In the genomic region with DNA sequence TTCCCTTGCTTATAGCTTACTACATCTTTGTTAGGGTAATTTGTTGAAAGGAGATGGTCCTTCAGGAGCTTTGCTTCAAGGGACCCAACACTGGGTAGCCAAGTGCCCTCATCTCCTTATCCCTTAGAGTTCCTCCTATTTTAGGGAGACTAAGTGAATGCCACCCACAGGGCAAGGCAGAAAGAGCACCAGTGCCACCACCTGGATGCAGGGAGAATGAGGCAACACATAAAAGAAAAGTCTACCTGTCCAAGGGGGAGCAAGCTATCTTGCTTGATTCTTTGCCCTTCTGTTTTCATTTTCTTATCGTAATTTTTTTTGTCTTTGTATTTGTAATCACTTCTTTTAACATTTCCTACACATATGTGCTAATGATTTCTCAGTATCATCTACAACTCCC, we compare ENCODE assay signal across 9 cellular contexts.
A peak's percentile ranks its signal among the peaks of the same experiment; 100 is the strongest.
DNase-seq lines count a peak whose midpoint lies in the region; ATAC-seq, FAIRE-seq and TF ChIP-seq lines count a peak whose summit lies in the region.
"Had no signal": no experiment of that assay in that cellular context is flagged by ENCODE, and none has a peak within 500 bp of the region (broad histone marks: within the 10 kb centered on the region; RNA-seq: fewer than 3 reads in every experiment).

No MANE protein-coding gene starts in this region.

- H3K4me1 Mint-ChIP-seq in neural crest cell, result no peaks in the 10 kb centered on the region
- no peaks in the 10 kb centered on the region for H3K4me1 Mint-ChIP-seq in T-helper 17 cell
- H3K4me1 Mint-ChIP-seq in activated T-helper 17 cell treated with anti-CD3 and anti-CD28 coated beads, Interleukin-2, amount 50 U/mL, for 72 hours, result no peaks in the 10 kb centered on the region

- H3K4me3 Mint-ChIP-seq in neural crest cell (no peak overlapping the region), T-helper 17 cell (no peak overlapping the region)
- H3K4me3 Mint-ChIP-seq in activated T-helper 17 cell treated with anti-CD3 and anti-CD28 coated beads, Interleukin-2, amount 50 U/mL, for 72 hours, result no peak overlapping the region

- WGBS in small intestine, 3 donors, result 57 to 72% (median 58%) methylated on average over 1 of the region's 1 CpG

- TF ChIP-seq CTCF in GM12864 (IDR thresholded peaks at IDR 0.05; ENCODE audit: low read depth, low read length, missing control alignments) (peak; percentile 44), coronary artery (IDR thresholded peaks at IDR 0.05) (peak; percentile 21), neural crest cell (conservative IDR thresholded peaks at IDR 0.05) (peak; percentile 60)

- ATAC-seq in T-helper 17 cell (no peak), GM19452 (IDR thresholded peaks at IDR 0.05; ENCODE audit: unreplicated experiment) (no peak)
- ATAC-seq in activated T-helper 17 cell treated with anti-CD3 and anti-CD28 coated beads, Interleukin-2, amount 50 U/mL, for 72 hours (replicated peaks), result no peak

- no peaks in the 10 kb centered on the region for H3K4me1 ChIP-seq in small intestine (ENCODE audit: control insufficient read depth in 2 of 2, insufficient read depth in 1 of 2, low read depth in 1 of 2, low read length in 1 of 2)

- DNase-seq in GM12864 (ENCODE audit: low read depth) (no peak), LoVo (ENCODE audit: low spot score) (peak; percentile 11), coronary artery (ENCODE audit: low spot score) (no peak), neural crest cell (ENCODE audit: low read depth, low spot score) (no peak), T-helper 17 cell (no peak), small intestine (no peak)
- DNase-seq: cerebellar nuclear complex had no signal

- H3K9me3 ChIP-seq in T-helper 17 cell (ENCODE audit: control insufficient read depth, low read length, poor library complexity, severe bottlenecking) (no peaks in the 10 kb centered on the region), small intestine (ENCODE audit: control insufficient read depth, low read depth) (no peaks in the 10 kb centered on the region)

- no peaks in the 10 kb centered on the region for H3K36me3 ChIP-seq in small intestine (ENCODE audit: control insufficient read depth in 2 of 2, insufficient read depth in 2 of 2, low read length in 2 of 2)

- FAIRE-seq in small intestine (lab: Jason Lieb, UNC), result no peak

- H3K27ac Mint-ChIP-seq in neural crest cell (ENCODE audit: unreplicated experiment) (no peak overlapping the region), T-helper 17 cell (no peak overlapping the region)
- H3K27ac Mint-ChIP-seq in activated T-helper 17 cell treated with anti-CD3 and anti-CD28 coated beads, Interleukin-2, amount 50 U/mL, for 72 hours, result no peak overlapping the region

- peaks cover 3% of the 10 kb centered on the region for H3K9me3 Mint-ChIP-seq in neural crest cell
- H3K9me3 Mint-ChIP-seq in activated T-helper 17 cell treated with anti-CD3 and anti-CD28 coated beads, Interleukin-2, amount 50 U/mL, for 72 hours, result peaks cover 7% of the 10 kb centered on the region

- H3K27me3 ChIP-seq in small intestine (ENCODE audit: control insufficient read depth in 2 of 2, insufficient read depth in 2 of 2, low read length in 2 of 2), result no peaks in the 10 kb centered on the region

- no peak overlapping the region for H3K4me3 ChIP-seq in GM12864 (ENCODE audit: low read depth, low read length)
- H3K4me3 ChIP-seq in coronary artery, result no peak overlapping the region
- no peak overlapping the region for H3K4me3 ChIP-seq in small intestine (ENCODE audit: low read depth in 1 of 2, low read length in 2 of 2)

- no peaks in the 10 kb centered on the region for H3K36me3 Mint-ChIP-seq in neural crest cell (ENCODE audit: low read depth)
- H3K36me3 Mint-ChIP-seq in T-helper 17 cell (ENCODE audit: low read depth), result no peaks in the 10 kb centered on the region
- H3K36me3 Mint-ChIP-seq in activated T-helper 17 cell treated with anti-CD3 and anti-CD28 coated beads, Interleukin-2, amount 50 U/mL, for 72 hours (ENCODE audit: low read depth), result no peaks in the 10 kb centered on the region

- H3K27me3 Mint-ChIP-seq in neural crest cell (ENCODE audit: low read depth) (no peaks in the 10 kb centered on the region), T-helper 17 cell (no peaks in the 10 kb centered on the region)
- H3K27me3 Mint-ChIP-seq in activated T-helper 17 cell treated with anti-CD3 and anti-CD28 coated beads, Interleukin-2, amount 50 U/mL, for 72 hours, result no peaks in the 10 kb centered on the region

- H3K27ac ChIP-seq in coronary artery, result no peak overlapping the region
- H3K27ac ChIP-seq in small intestine (ENCODE audit: low read depth in 1 of 2, low read length in 1 of 2), result no peak overlapping the region
